12 cellular contexts compared by ENCODE assay signal in genomic region chr5:14267166-14267838, GRCh38.
A peak's percentile ranks its signal among the peaks of the same experiment; 100 is the strongest.
DNase-seq lines count a peak whose midpoint lies in the region; ATAC-seq and TF ChIP-seq lines count a peak whose summit lies in the region.
"Had no signal": no experiment of that assay in that cellular context is flagged by ENCODE, and none has a peak within 500 bp of the region (broad histone marks: within the 10 kb centered on the region; RNA-seq: fewer than 3 reads in every experiment).

No MANE protein-coding gene starts in this region.

- H3K36me3 ChIP-seq in GM23248 (ENCODE audit: low read depth) (peaks cover 12% of the 10 kb centered on the region; the same call in 1 of the 2 replicates), Panc1 (ENCODE audit: control insufficient read depth, insufficient read depth, low read length) (peaks cover 11% of the 10 kb centered on the region; the same call in 1 of the 2 replicates), endodermal cell (ENCODE audit: control insufficient read depth, insufficient read depth, low read length) (peaks cover 5% of the 10 kb centered on the region)
- H3K36me3 ChIP-seq: thoracic aorta had no signal

- intact Hi-C loops in Panc1 (cut with micrococcal nuclease; ENCODE audit: unreplicated experiment): loop anchor here (5.0 kb wide), 2 partner anchors 115 to 160 kb away; no protein-coding TSS in a partner anchor

- peak overlapping the region; percentile 96 for H3K27ac ChIP-seq in GM23248
- H3K27ac ChIP-seq in Panc1 (ENCODE audit: low read length): peak overlapping the region; percentile 96
- H3K27ac ChIP-seq in endodermal cell (ENCODE audit: low read depth, low read length): no peak overlapping the region

- no TSS peak for BruUV-seq in Panc1 (replicated peaks; lab: Mats Ljungman, UMichigan)

- peaks cover 94% of the 10 kb centered on the region for H3K4me1 ChIP-seq in GM23248 (ENCODE audit: insufficient read depth)
- peaks cover 99% of the 10 kb centered on the region for H3K4me1 ChIP-seq in Panc1 (ENCODE audit: control insufficient read depth, insufficient read depth, low read length)
- H3K4me1 ChIP-seq in endodermal cell (ENCODE audit: control insufficient read depth, insufficient read depth, low read length): peaks cover 22% of the 10 kb centered on the region

- H3K9me3 Mint-ChIP-seq in endodermal cell (no peaks in the 10 kb centered on the region), progenitor cell of endocrine pancreas (ENCODE audit: low read depth) (no peaks in the 10 kb centered on the region)

- H3K4me1 Mint-ChIP-seq in endodermal cell (peaks cover 62% of the 10 kb centered on the region), progenitor cell of endocrine pancreas (ENCODE audit: low read depth) (peaks cover 68% of the 10 kb centered on the region)

- no peaks in the 10 kb centered on the region for H3K9me2 ChIP-seq in GM23248 (ENCODE audit: insufficient read depth)

- CTCF ChIA-PET in Panc1 (lab: Charles Lee): no interaction called here

- H3K27me3 ChIP-seq in GM23248 (replicated peaks; ENCODE audit: insufficient read depth) (no peaks in the 10 kb centered on the region), Panc1 (ENCODE audit: control insufficient read depth, insufficient read depth, low read length) (no peaks in the 10 kb centered on the region), endodermal cell (ENCODE audit: control insufficient read depth, insufficient read depth, low read length, poor library complexity, severe bottlenecking) (no peaks in the 10 kb centered on the region)

- peaks cover 99% of the 10 kb centered on the region for H3K79me2 ChIP-seq in GM23248 (ENCODE audit: insufficient read depth)

- H3K9me3 ChIP-seq in GM23248 (ENCODE audit: low read depth) (no peaks in the 10 kb centered on the region), Panc1 (ENCODE audit: control insufficient read depth, insufficient read depth, low read depth, low read length) (no peaks in the 10 kb centered on the region), endodermal cell (ENCODE audit: control insufficient read depth, low read length) (no peaks in the 10 kb centered on the region)
- H3K9me3 ChIP-seq: thoracic aorta had no signal

- peak overlapping the region; percentile 72 for H3K9ac ChIP-seq in GM23248
- H3K9ac ChIP-seq in endodermal cell (ENCODE audit: extremely low read depth, low read length, poor library complexity, severe bottlenecking): no peak overlapping the region

- H3K4me3 Mint-ChIP-seq in endodermal cell (no peak overlapping the region), progenitor cell of endocrine pancreas (ENCODE audit: low read depth) (no peak overlapping the region)

- POLR2A ChIA-PET in Panc1 (lab: Charles Lee): no interaction called here

- no peaks in the 10 kb centered on the region for H3K36me3 Mint-ChIP-seq in endodermal cell (ENCODE audit: low read depth)
- H3K36me3 Mint-ChIP-seq in progenitor cell of endocrine pancreas (ENCODE audit: insufficient read depth): no peaks in the 10 kb centered on the region

- DNase-seq in GM23248: no peak
- no peak for DNase-seq in Panc1 (ENCODE audit: low read depth, low spot score)
- DNase-seq in endodermal cell: peak; percentile 82
- no peak for DNase-seq in progenitor cell of endocrine pancreas (ENCODE audit: low spot score, unreplicated experiment)
- DNase-seq in ecto neural progenitor cell (ENCODE audit: low spot score): no peak
- no peak for DNase-seq in NCI-H446 (lab: John Stamatoyannopoulos, UW)
- no peak for DNase-seq in RPMI8226
- DNase-seq: Karpas-422, NCI-H774, T-helper 2 cell had no signal

- no peaks in the 10 kb centered on the region for H4K20me1 ChIP-seq in GM23248 (ENCODE audit: insufficient read depth)

- ATAC-seq in Panc1 (no peak), GM21528 (IDR thresholded peaks at IDR 0.05; ENCODE audit: low FRiP score, unreplicated experiment) (no peak)

- H3K27me3 Mint-ChIP-seq in endodermal cell (ENCODE audit: insufficient read depth) (no peaks in the 10 kb centered on the region), progenitor cell of endocrine pancreas (no peaks in the 10 kb centered on the region)

- H3K4me3 ChIP-seq in GM23248: no peak overlapping the region
- H3K4me3 ChIP-seq in Panc1 (ENCODE audit: low read depth in 2 of 2, low read length in 2 of 2): no peak overlapping the region
- peak overlapping the region; percentile 25 for H3K4me3 ChIP-seq in endodermal cell (ENCODE audit: low read length)
- H3K4me3 ChIP-seq: thoracic aorta had no signal

- peak; percentile 23; the same call in 1 of the 2 replicates for TF ChIP-seq CTCF in Panc1 (IDR thresholded peaks at IDR 0.05)
- peak; percentile 68 for TF ChIP-seq CTCF in endodermal cell (conservative IDR thresholded peaks at IDR 0.05)
- TF ChIP-seq CTCF in progenitor cell of endocrine pancreas (IDR thresholded peaks at IDR 0.05; ENCODE audit: unreplicated experiment): peak; percentile 14

- H3K4me2 ChIP-seq in GM23248 (ENCODE audit: unreplicated experiment): peak overlapping the region; percentile 77

- peak overlapping the region; percentile 84 for H3K27ac Mint-ChIP-seq in endodermal cell
- H3K27ac Mint-ChIP-seq in progenitor cell of endocrine pancreas: peak overlapping the region; percentile 73

- peaks cover 85% of the 10 kb centered on the region for H3F3A ChIP-seq in GM23248 (ENCODE audit: insufficient read depth)

- in situ Hi-C loops in GM23248 (cut with MboI) (loop anchor here (25.0 kb wide), 1 partner anchor 280 kb away; no protein-coding TSS in a partner anchor), Panc1 (cut with HindIII; ENCODE audit: low pct_unique_long_range_greater_than_20kb, low sequenced_read_pairs) (no loop called here)

- 49 to 55% methylated on average over 5 of the region's 5 CpGs for WGBS in GM23248 (ENCODE audit: low coverage in 1 of 2, low lambda C conversion rate in 2 of 2, missing lambda C conversion rate in 2 of 2), 2 experiments
- 33 to 52% methylated on average over 3 to 5 of the region's 5 CpGs for WGBS in endodermal cell (ENCODE audit: insufficient coverage in 1 of 2, insufficient read length in 1 of 2), 2 experiments

- H2AFZ ChIP-seq in GM23248: no peak overlapping the region

Comparison
In these comparisons a context has a peak if more than half of its experiments do, and no peak if none do; other contexts are left out.
1. CTCF ChIP-seq: peak in every context shown above with its lines; median percentile 68 in endodermal cell; 23 in Panc1; 14 in progenitor cell of endocrine pancreas.